ENCODE assay signal across 38 cellular contexts in the genomic region with DNA sequence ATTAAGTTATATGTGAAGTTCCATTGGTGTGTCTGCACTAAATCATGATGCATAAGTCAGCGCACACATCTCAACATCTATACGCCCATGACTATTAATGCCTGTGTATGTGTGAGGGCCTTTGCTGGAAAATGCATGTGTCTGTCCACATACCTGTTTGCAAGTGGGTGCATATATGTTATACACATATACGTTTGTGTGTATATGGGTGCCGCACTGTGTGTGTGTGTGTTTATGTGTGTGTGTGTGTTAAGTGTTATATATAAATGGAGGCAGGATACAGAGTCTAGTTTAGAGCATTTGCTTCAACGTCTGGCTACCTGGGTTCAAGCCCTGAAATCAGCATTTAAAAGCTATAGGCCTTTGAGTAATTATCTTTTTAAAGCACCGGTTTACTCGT. TPM values are rescaled to one million over a fixed set of nuclear protein-coding genes. Genes with fewer than 3 reads are reported as not detected.
"Had no signal": no experiment of that assay in that cellular context is flagged by ENCODE, and none has a peak within 500 bp of the region (broad histone marks: within the 10 kb centered on the region; RNA-seq: fewer than 3 reads in every experiment).

No MANE protein-coding gene starts in this region.

- H3K27ac ChIP-seq: adrenal gland, ascending aorta, brain microvascular endothelial cell, breast epithelium, cardiac muscle cell had no signal

- H3K4me1 ChIP-seq: adrenal gland, ascending aorta, breast epithelium had no signal

- H3K9me3 ChIP-seq: adrenal gland, ascending aorta, breast epithelium had no signal

- FAIRE-seq: astrocyte, bronchial epithelial cell had no signal

- ATAC-seq: activated naive CD4-positive, alpha-beta T cell treated with anti-CD3 and anti-CD28 coated beads, Interleukin-2, amount 50 U/mL, for 72 hours; activated naive CD8-positive, alpha-beta T cell treated with anti-CD3 and anti-CD28 coated beads, Interleukin-2, amount 50 U/mL, for 24 hours; activated T-cell treated with anti-CD3 and anti-CD28 coated beads, Interleukin-2, amount 50 U/mL, for 4 hours; activated T-cell treated with anti-CD3 and anti-CD28 coated beads, Interleukin-2, amount 50 U/mL, for 72 hours; activated T-helper 17 cell treated with anti-CD3 and anti-CD28 coated beads, Interleukin-2, amount 50 U/mL, for 72 hours had no signal

- H3K36me3 ChIP-seq: adrenal gland, ascending aorta, brain microvascular endothelial cell, breast epithelium, cardiac muscle cell had no signal

- H3K27me3 ChIP-seq: adrenal gland, ascending aorta, brain microvascular endothelial cell, breast epithelium, cardiac muscle cell had no signal

- DNase-seq: activated effector memory CD4-positive, alpha-beta T cell treated with anti-CD3 and anti-CD28 coated beads, Interleukin-2, amount 50 U/mL, for 16 hours; activated effector memory CD4-positive, alpha-beta T cell treated with Interleukin-2 at 50 U/mL for 16 hours; activated gamma-delta T cell; activated gamma-delta T cell treated with Interleukin-2 at 50 U/mL for 16 hours; activated naive CD4-positive, alpha-beta T cell; activated naive CD4-positive, alpha-beta T cell treated with anti-CD3 and anti-CD28 coated beads for 36 hours; activated naive CD4-positive, alpha-beta T cell treated with anti-CD3 and anti-CD28 coated beads, Interleukin-2, amount 10 ng/mL, durations not matched to agents 7 days and 5 days; activated naive CD4-positive, alpha-beta T cell treated with anti-CD3 and anti-CD28 coated beads, Interleukin-2, amount 50 U/mL, for 16 hours; activated naive CD4-positive, alpha-beta T cell treated with Interleukin-2 at 50 U/mL for 16 hours; activated naive CD8-positive, alpha-beta T cell treated with anti-CD3 and anti-CD28 coated beads for 36 hours; activated naive CD8-positive, alpha-beta T cell treated with anti-CD3 and anti-CD28 coated beads, Interleukin-2, amount 10 ng/mL, durations not matched to agents 7 days and 5 days; activated naive CD8-positive, alpha-beta T cell treated with anti-CD3 and anti-CD28 coated beads, Interleukin-2, amount 50 U/mL, for 24 hours; activated T-cell treated with anti-CD3 and anti-CD28 coated beads, Interleukin-2, amount 50 U/mL, for 1 hour; activated T-cell treated with anti-CD3 and anti-CD28 coated beads, Interleukin-2, amount 50 U/mL, for 24 hours; activated T-cell treated with anti-CD3 and anti-CD28 coated beads, Interleukin-2, amount 50 U/mL, for 4 hours; activated T-cell treated with anti-CD3 and anti-CD28 coated beads, Interleukin-2, amount 50 U/mL, for 48 hours; activated T-cell treated with anti-CD3 and anti-CD28 coated beads, Interleukin-2, amount 50 U/mL, for 72 hours; adrenal gland; amniotic stem cell; amygdala; anterior cingulate cortex; aorta; brain microvascular endothelial cell; caudate nucleus; central memory CD4-positive, alpha-beta T cell; cerebellar nuclear complex had no signal

- H3K4me3 ChIP-seq: adrenal gland, ascending aorta, breast epithelium, cardiac muscle cell had no signal

RNA-seq across cellular contexts. Expression of gene GP2, which starts 19.5 kb away (rescaled TPM):
- total RNA-seq: activated naive CD4-positive, alpha-beta T cell treated with anti-CD3 and anti-CD28 coated beads for 36 hours; activated naive CD4-positive, alpha-beta T cell treated with anti-CD3 and anti-CD28 coated beads, Interleukin-2, amount 50 U/mL, for 72 hours; activated naive CD8-positive, alpha-beta T cell treated with anti-CD3 and anti-CD28 coated beads for 36 hours; activated naive CD8-positive, alpha-beta T cell treated with anti-CD3 and anti-CD28 coated beads, Interleukin-2, amount 10 ng/mL, durations not matched to agents 7 days and 5 days; activated T-cell treated with anti-CD3 and anti-CD28 coated beads, Interleukin-2, amount 50 U/mL, for 72 hours; activated T-helper 1 cell treated with anti-CD3 and anti-CD28 coated beads, Interleukin-12 subunit alpha, Interleukin-12 subunit beta, Interleukin-2, Interleukin-4 antibody, amounts not matched to agents 30 ng/mL and 10 ng/mL and 1 ng/mL, durations not matched to agents 14 hours and 24 hours and 36 hours; activated T-helper 17 cell treated with anti-CD3 and anti-CD28 coated beads, Interleukin-2, amount 50 U/mL, for 72 hours; activated T-helper 2 cell treated with anti-CD3 and anti-CD28 coated beads, Interferon-gamma antibody, Interleukin-2, Interleukin-4, amounts not matched to agents 10 μg/mL and 5 μg/mL and 100 μg/mL, durations not matched to agents 14 hours and 24 hours and 36 hours; astrocyte; bronchial epithelial cell; cardiac muscle cell; cardiac septum; cerebellum; chondrocyte had no signal
- polyA plus RNA-seq: cardiac muscle cell had no signal

RNA-seq across cellular contexts. Expression of gene UMOD, which starts 44.7 kb away (rescaled TPM):
- total RNA-seq: activated naive CD4-positive, alpha-beta T cell treated with anti-CD3 and anti-CD28 coated beads for 36 hours; activated naive CD4-positive, alpha-beta T cell treated with anti-CD3 and anti-CD28 coated beads, Interleukin-2, amount 50 U/mL, for 72 hours; activated naive CD8-positive, alpha-beta T cell treated with anti-CD3 and anti-CD28 coated beads for 36 hours; activated naive CD8-positive, alpha-beta T cell treated with anti-CD3 and anti-CD28 coated beads, Interleukin-2, amount 10 ng/mL, durations not matched to agents 7 days and 5 days; activated T-cell treated with anti-CD3 and anti-CD28 coated beads, Interleukin-2, amount 50 U/mL, for 4 hours; activated T-cell treated with anti-CD3 and anti-CD28 coated beads, Interleukin-2, amount 50 U/mL, for 72 hours; activated T-helper 1 cell treated with anti-CD3 and anti-CD28 coated beads, Interleukin-12 subunit alpha, Interleukin-12 subunit beta, Interleukin-2, Interleukin-4 antibody, amounts not matched to agents 30 ng/mL and 10 ng/mL and 1 ng/mL, durations not matched to agents 14 hours and 24 hours and 36 hours; activated T-helper 17 cell treated with anti-CD3 and anti-CD28 coated beads, Interleukin-2, amount 50 U/mL, for 72 hours; activated T-helper 2 cell treated with anti-CD3 and anti-CD28 coated beads, Interferon-gamma antibody, Interleukin-2, Interleukin-4, amounts not matched to agents 10 μg/mL and 5 μg/mL and 100 μg/mL, durations not matched to agents 14 hours and 24 hours and 36 hours; adrenal gland; aorta; ascending aorta; astrocyte; breast epithelium; bronchial epithelial cell; cardiac muscle cell; cardiac septum; cerebellum; chondrocyte had no signal
- polyA plus RNA-seq: adrenal gland, aorta, cardiac muscle cell had no signal
